ENCODE assay signal across 25 cellular contexts in the genomic region with DNA sequence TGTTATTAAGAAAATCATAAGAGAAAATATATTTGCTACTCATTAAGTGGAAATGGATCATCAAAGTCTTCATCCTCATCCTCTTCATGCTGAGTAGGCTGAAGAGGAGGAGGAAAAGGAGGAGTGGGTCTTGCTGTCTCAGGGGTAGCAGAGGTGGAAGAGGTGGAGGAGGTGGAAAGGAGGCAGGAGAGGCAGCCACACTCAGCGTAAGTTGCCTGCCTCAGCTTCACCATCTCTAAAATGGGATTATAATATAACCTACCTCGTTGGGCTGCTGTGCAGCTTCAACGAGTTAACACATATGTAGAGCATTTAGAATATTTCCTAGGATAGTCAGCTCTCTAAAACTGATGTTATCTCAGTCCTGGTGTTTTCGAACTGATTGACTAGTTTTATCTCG.
"Had no signal": no experiment of that assay in that cellular context is flagged by ENCODE, and none has a peak within 500 bp of the region (broad histone marks: within the 10 kb centered on the region; RNA-seq: fewer than 3 reads in every experiment).

No MANE protein-coding gene starts in this region.

- H3K4me3 ChIP-seq: colonic mucosa, coronary artery, dorsolateral prefrontal cortex, esophagus squamous epithelium, gastrocnemius medialis, gastroesophageal sphincter, heart left ventricle, heart right ventricle had no signal

- ATAC-seq: effector memory CD8-positive, alpha-beta T cell; esophagus mucosa; foreskin keratinocyte; gastrocnemius medialis; gastroesophageal sphincter; heart left ventricle; heart right ventricle had no signal

- H3K27me3 ChIP-seq: colonic mucosa, foreskin keratinocyte, gastrocnemius medialis had no signal

- H3K9me3 ChIP-seq: colonic mucosa, esophagus squamous epithelium, gastrocnemius medialis, gastroesophageal sphincter had no signal

- H3K27ac Mint-ChIP-seq: dendritic cell treated with granulocyte-macrophage colony-stimulating factor and Interleukin-4, amounts not matched to agents 40 ng/mL and 50 ng/mL, for 4 days; effector memory CD8-positive, alpha-beta T cell; endodermal cell had no signal

- H3K4me1 Mint-ChIP-seq: endodermal cell had no signal

- H3K36me3 ChIP-seq: colonic mucosa, esophagus squamous epithelium, gastrocnemius medialis, gastroesophageal sphincter, heart left ventricle, heart right ventricle had no signal

- H3K4me3 Mint-ChIP-seq: dendritic cell treated with granulocyte-macrophage colony-stimulating factor and Interleukin-4, amounts not matched to agents 40 ng/mL and 50 ng/mL, for 4 days; effector memory CD8-positive, alpha-beta T cell; endodermal cell had no signal

- H3K27ac ChIP-seq: colonic mucosa, coronary artery, dorsolateral prefrontal cortex, epithelial cell of prostate, esophagus squamous epithelium, foreskin keratinocyte, gastrocnemius medialis, gastroesophageal sphincter, heart left ventricle, heart right ventricle had no signal

- H3K4me1 ChIP-seq: colonic mucosa had no signal

- FAIRE-seq: colon, endothelial cell of umbilical vein had no signal

- DNase-seq: colonic mucosa; cortex of kidney; dermis blood vessel endothelial cell; dorsolateral prefrontal cortex; effector CD4-positive, alpha-beta T cell; effector CD8-positive, alpha-beta T cell; effector memory CD4-positive, alpha-beta T cell; effector memory CD8-positive, alpha-beta T cell; endodermal cell; esophagus squamous epithelium; foreskin fibroblast; foreskin keratinocyte; foreskin melanocyte; gastrocnemius medialis; glutamatergic neuron; head of caudate nucleus; heart left ventricle; heart right ventricle had no signal

- H3K9me3 Mint-ChIP-seq: dendritic cell treated with granulocyte-macrophage colony-stimulating factor and Interleukin-4, amounts not matched to agents 40 ng/mL and 50 ng/mL, for 4 days; endodermal cell had no signal
